In the genomic region with DNA sequence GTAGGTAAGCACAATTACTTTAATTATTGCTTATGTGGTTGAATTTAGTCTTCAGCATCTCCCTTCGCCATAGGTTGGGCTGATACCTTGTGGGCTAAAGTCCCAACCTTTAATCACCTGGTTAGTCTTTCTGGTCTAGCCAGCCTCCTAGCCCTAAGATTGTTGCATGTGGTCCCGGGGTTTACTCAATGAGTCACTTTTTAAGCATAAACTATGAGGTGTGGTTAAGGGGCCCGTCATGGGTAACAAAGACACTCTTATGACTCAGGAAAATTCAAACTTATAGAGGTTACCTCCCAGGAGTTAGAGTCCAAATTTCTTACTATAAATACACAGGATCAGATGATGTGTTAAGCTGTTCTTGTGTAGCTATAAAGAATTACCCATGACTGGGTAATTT, we compare ENCODE assay signal across 13 cellular contexts.
DNase-seq lines count a peak whose midpoint lies in the region; ATAC-seq, FAIRE-seq and TF ChIP-seq lines count a peak whose summit lies in the region.
"Had no signal": no experiment of that assay in that cellular context is flagged by ENCODE, and none has a peak within 500 bp of the region (broad histone marks: within the 10 kb centered on the region; RNA-seq: fewer than 3 reads in every experiment).

No MANE protein-coding gene starts in this region.

- H3K27me3 Mint-ChIP-seq in WTC11 (ENCODE audit: low read depth), result no peaks in the 10 kb centered on the region
- H3K27me3 Mint-ChIP-seq: activated CD8-positive, alpha-beta memory T cell treated with anti-CD3 and anti-CD28 coated beads, Interleukin-2, amount 10 ng/mL, durations not matched to agents 7 days and 5 days had no signal

- no peaks in the 10 kb centered on the region for H3K9me3 ChIP-seq in Panc1 (ENCODE audit: control insufficient read depth, insufficient read depth, low read depth, low read length)
- H3K9me3 ChIP-seq: vagina had no signal

- H3K27me3 ChIP-seq in Panc1 (ENCODE audit: control insufficient read depth, insufficient read depth, low read length), result no peaks in the 10 kb centered on the region
- H3K27me3 ChIP-seq: vagina had no signal

- H3K4me3 ChIP-seq in Panc1 (ENCODE audit: low read depth in 2 of 2, low read length in 2 of 2), result no peak overlapping the region
- H3K4me3 ChIP-seq: vagina had no signal

- intact Hi-C loops in Panc1 (cut with micrococcal nuclease; ENCODE audit: unreplicated experiment) (no loop called here), Right ventricle myocardium inferior (cut with DNase I) (no loop called here)

- no peak for FAIRE-seq in GM19239 (lab: Jason Lieb, UNC)
- FAIRE-seq: G401.6 had no signal

- no peaks in the 10 kb centered on the region for H3K36me3 Mint-ChIP-seq in WTC11
- H3K36me3 Mint-ChIP-seq: activated CD8-positive, alpha-beta memory T cell treated with anti-CD3 and anti-CD28 coated beads, Interleukin-2, amount 10 ng/mL, durations not matched to agents 7 days and 5 days had no signal

- H3K4me3 Mint-ChIP-seq in WTC11, result no peak overlapping the region
- H3K4me3 Mint-ChIP-seq: activated CD8-positive, alpha-beta memory T cell treated with anti-CD3 and anti-CD28 coated beads, Interleukin-2, amount 10 ng/mL, durations not matched to agents 7 days and 5 days had no signal

- POLR2A ChIA-PET in Panc1 (lab: Charles Lee) (no interaction called here), WTC11 (lab: Charles Lee) (no interaction called here)

- H3K36me3 ChIP-seq in Panc1 (ENCODE audit: control insufficient read depth, insufficient read depth, low read length), result no peaks in the 10 kb centered on the region
- H3K36me3 ChIP-seq: vagina had no signal

- no TSS peak for BruUV-seq in Panc1 (replicated peaks; lab: Mats Ljungman, UMichigan)

- CTCF ChIA-PET in Panc1 (lab: Charles Lee) (no interaction called here), WTC11 (lab: Charles Lee) (no interaction called here)

- no peaks in the 10 kb centered on the region for H3K4me1 ChIP-seq in Panc1 (ENCODE audit: control insufficient read depth, insufficient read depth, low read length)
- H3K4me1 ChIP-seq: vagina had no signal

- ATAC-seq in GM18870 (IDR thresholded peaks at IDR 0.05; ENCODE audit: unreplicated experiment), result peak; percentile 81
- ATAC-seq in HG02981 (IDR thresholded peaks at IDR 0.05; ENCODE audit: unreplicated experiment), result peak; percentile 88
- ATAC-seq in Panc1, result no peak
- no peak for ATAC-seq in WTC11
- ATAC-seq in Right ventricle myocardium inferior, result no peak
- ATAC-seq: activated CD8-positive, alpha-beta memory T cell treated with anti-CD3 and anti-CD28 coated beads, Interleukin-2, amount 10 ng/mL, durations not matched to agents 7 days and 5 days had no signal

- TF ChIP-seq CTCF in Panc1 (IDR thresholded peaks at IDR 0.05), result no peak
- TF ChIP-seq CTCF in WTC11 (IDR thresholded peaks at IDR 0.05), result no peak

- H3K4me1 Mint-ChIP-seq in WTC11, result no peaks in the 10 kb centered on the region
- H3K4me1 Mint-ChIP-seq: activated CD8-positive, alpha-beta memory T cell treated with anti-CD3 and anti-CD28 coated beads, Interleukin-2, amount 10 ng/mL, durations not matched to agents 7 days and 5 days had no signal

- in situ Hi-C loops in Panc1 (cut with HindIII; ENCODE audit: low pct_unique_long_range_greater_than_20kb, low sequenced_read_pairs), result no loop called here

- no peaks in the 10 kb centered on the region for H3K9me3 Mint-ChIP-seq in WTC11

- H3K27ac Mint-ChIP-seq in WTC11, result no peak overlapping the region
- H3K27ac Mint-ChIP-seq: activated CD8-positive, alpha-beta memory T cell treated with anti-CD3 and anti-CD28 coated beads, Interleukin-2, amount 10 ng/mL, durations not matched to agents 7 days and 5 days had no signal

- H3K27ac ChIP-seq in Panc1 (ENCODE audit: low read length), result no peak overlapping the region
- H3K27ac ChIP-seq: vagina had no signal

- peak; percentile 12 for DNase-seq in Panc1 (ENCODE audit: low read depth, low spot score)
- DNase-seq in kidney tubule cell (ENCODE audit: low spot score), result peak; percentile 88
- no peak for DNase-seq in cerebellar nuclear complex (lab: John Stamatoyannopoulos, UW)
- no peak for DNase-seq in WTC11 (ENCODE audit: low spot score)
- DNase-seq in GM19239 (ENCODE audit: insufficient read length, low spot score), result no peak
- DNase-seq in Right ventricle myocardium inferior (ENCODE audit: missing footprints), result no peak
- DNase-seq: activated CD8-positive, alpha-beta memory T cell treated with anti-CD3 and anti-CD28 coated beads, Interleukin-2, amount 10 ng/mL, durations not matched to agents 7 days and 5 days; NCI-H526 treated with DMSO at 0.1 percent for 48 hours; stimulated activated CD4-positive, alpha-beta T cell treated with anti-CD3 and anti-CD28 coated beads, Interleukin-4, amount 100 ng/mL, for 24 hours had no signal

TF ChIP-seq in WTC11, 78 proteins besides CTCF, POLR2A, EP300 and RAD21 (continues in another document):
- TF ChIP-seq IRF1 (CRISPR knock-in tag; IDR thresholded peaks at IDR 0.05) (no peak), FOXJ3 (CRISPR knock-in tag; IDR thresholded peaks at IDR 0.05; ENCODE audit: borderline replicate concordance) (no peak), EMX1 (CRISPR knock-in tag; IDR thresholded peaks at IDR 0.05) (no peak), NFE2L1 (CRISPR knock-in tag; IDR thresholded peaks at IDR 0.05) (no peak), AR (CRISPR knock-in tag; IDR thresholded peaks at IDR 0.05) (no peak), MAX (CRISPR knock-in tag; IDR thresholded peaks at IDR 0.05) (no peak), USF2 (CRISPR knock-in tag; IDR thresholded peaks at IDR 0.05) (no peak), ZBTB21 (CRISPR knock-in tag; IDR thresholded peaks at IDR 0.05; ENCODE audit: borderline replicate concordance) (no peak), ZNF423 (CRISPR knock-in tag; IDR thresholded peaks at IDR 0.05) (no peak), KAT7 (CRISPR knock-in tag; IDR thresholded peaks at IDR 0.05; ENCODE audit: borderline replicate concordance) (no peak), E2F5 (CRISPR knock-in tag; IDR thresholded peaks at IDR 0.05) (no peak), SMAD4 (CRISPR knock-in tag; IDR thresholded peaks at IDR 0.05) (no peak)
- TF ChIP-seq, protein P1, sequence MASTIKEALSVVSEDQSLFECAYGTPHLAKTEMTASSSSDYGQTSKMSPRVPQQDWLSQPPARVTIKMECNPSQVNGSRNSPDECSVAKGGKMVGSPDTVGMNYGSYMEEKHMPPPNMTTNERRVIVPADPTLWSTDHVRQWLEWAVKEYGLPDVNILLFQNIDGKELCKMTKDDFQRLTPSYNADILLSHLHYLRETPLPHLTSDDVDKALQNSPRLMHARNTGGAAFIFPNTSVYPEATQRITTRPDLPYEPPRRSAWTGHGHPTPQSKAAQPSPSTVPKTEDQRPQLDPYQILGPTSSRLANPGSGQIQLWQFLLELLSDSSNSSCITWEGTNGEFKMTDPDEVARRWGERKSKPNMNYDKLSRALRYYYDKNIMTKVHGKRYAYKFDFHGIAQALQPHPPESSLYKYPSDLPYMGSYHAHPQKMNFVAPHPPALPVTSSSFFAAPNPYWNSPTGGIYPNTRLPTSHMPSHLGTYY (CRISPR knock-in tag; IDR thresholded peaks at IDR 0.05), result no peak

Comparison
In these comparisons a context has a peak if more than half of its experiments do, and no peak if none do; other contexts are left out.
1. ATAC-seq: peak in GM18870 (single experiment) and HG02981 (single experiment); none in Panc1 (single experiment), WTC11 (single experiment) and Right ventricle myocardium inferior (single experiment).
2. DNase-seq: peak in Panc1 (single experiment) and kidney tubule cell (single experiment); none in cerebellar nuclear complex (0 of 2), WTC11 (single experiment), GM19239 (single experiment) and Right ventricle myocardium inferior (single experiment).